28 cellular contexts compared by ENCODE assay signal in genomic region chr4:133598779-133599178, GRCh38.
"Had no signal": no experiment of that assay in that cellular context is flagged by ENCODE, and none has a peak within 500 bp of the region (broad histone marks: within the 10 kb centered on the region; RNA-seq: fewer than 3 reads in every experiment).

No MANE protein-coding gene starts in this region.

- H3K79me2 ChIP-seq: parathyroid adenoma had no signal

- FAIRE-seq: keratinocyte had no signal

- H3K4me2 ChIP-seq: neural progenitor cell had no signal

- H3K4me3 ChIP-seq: breast epithelium, esophagus squamous epithelium, neural progenitor cell, psoas muscle, sigmoid colon, upper lobe of left lung had no signal

- H3K27me3 ChIP-seq: breast epithelium, esophagus squamous epithelium, neural progenitor cell, sigmoid colon, upper lobe of left lung had no signal

- H3K4me1 ChIP-seq: breast epithelium, esophagus squamous epithelium, psoas muscle, sigmoid colon, upper lobe of left lung had no signal

- H3K9ac ChIP-seq: neural progenitor cell, parathyroid adenoma had no signal

- H2AFZ ChIP-seq: neural progenitor cell, parathyroid adenoma had no signal

- H3K36me3 ChIP-seq: breast epithelium, esophagus squamous epithelium, neural progenitor cell, sigmoid colon, upper lobe of left lung had no signal

- DNase-seq: activated B cell treated with CpG ODN at 0.5 μM for 24 hours; activated CD4-positive, alpha-beta T cell treated with anti-CD3 and anti-CD28 coated beads for 36 hours; activated CD8-positive, alpha-beta memory T cell treated with anti-CD3 and anti-CD28 coated beads, Interleukin-2, amount 10 ng/mL, durations not matched to agents 7 days and 5 days; activated CD8-positive, alpha-beta T cell treated with anti-CD3 and anti-CD28 coated beads, Interleukin-2, amount 10 ng/mL, durations not matched to agents 7 days and 5 days; activated naive CD8-positive, alpha-beta T cell treated with anti-CD3 and anti-CD28 coated beads, Interleukin-2, amount 50 U/mL, for 24 hours; activated T-cell treated with anti-CD3 and anti-CD28 coated beads, Interleukin-2, amount 50 U/mL, for 48 hours; central memory CD4-positive, alpha-beta T cell; endodermal cell; esophagus squamous epithelium; left cardiac atrium; left ventricle myocardium superior; naive thymus-derived CD8-positive, alpha-beta T cell; occipital lobe; psoas muscle; sigmoid colon; small intestine; stimulated activated CD4-positive, alpha-beta T cell treated with anti-CD3 and anti-CD28 coated beads, Interleukin-1b, Interleukin-23, amount 100 ng/mL, for 48 hours; stimulated activated CD4-positive, alpha-beta T cell treated with anti-CD3 and anti-CD28 coated beads, Interleukin-4, amount 100 ng/mL, for 4 hours; stimulated activated CD8-positive, alpha-beta memory T cell treated with anti-CD3 and anti-CD28 coated beads, Interleukin-4, amount 100 ng/mL, for 48 hours; stimulated activated naive CD8-positive, alpha-beta T cell treated with anti-CD3 and anti-CD28 coated beads, Interleukin-15, amount 100 ng/mL, for 72 hours; substantia nigra; T-helper 9 cell; upper lobe of left lung had no signal

- ATAC-seq: activated CD4-positive, alpha-beta T cell treated with anti-CD3 and anti-CD28 coated beads for 36 hours; activated CD8-positive, alpha-beta memory T cell treated with anti-CD3 and anti-CD28 coated beads, Interleukin-2, amount 10 ng/mL, durations not matched to agents 7 days and 5 days; activated CD8-positive, alpha-beta T cell treated with anti-CD3 and anti-CD28 coated beads, Interleukin-2, amount 10 ng/mL, durations not matched to agents 7 days and 5 days; activated naive CD8-positive, alpha-beta T cell treated with anti-CD3 and anti-CD28 coated beads, Interleukin-2, amount 50 U/mL, for 24 hours; left cardiac atrium; left ventricle myocardium superior; naive thymus-derived CD8-positive, alpha-beta T cell; psoas muscle; stimulated activated memory B cell treated with anti-CD40 and anti-IgM and Interleukin-4, amounts not matched to agents 10 μg/mL and 1 μg/mL and 100 μg/mL, for 72 hours; stimulated activated naive CD8-positive, alpha-beta T cell treated with anti-CD3 and anti-CD28 coated beads, Interleukin-15, amount 100 ng/mL, for 72 hours had no signal

- H3K27ac ChIP-seq: breast epithelium, esophagus squamous epithelium, neural progenitor cell, parathyroid adenoma, psoas muscle, sigmoid colon, upper lobe of left lung had no signal

- H3K9me3 ChIP-seq: breast epithelium, esophagus squamous epithelium, psoas muscle, sigmoid colon, upper lobe of left lung had no signal
